In the genomic region with DNA sequence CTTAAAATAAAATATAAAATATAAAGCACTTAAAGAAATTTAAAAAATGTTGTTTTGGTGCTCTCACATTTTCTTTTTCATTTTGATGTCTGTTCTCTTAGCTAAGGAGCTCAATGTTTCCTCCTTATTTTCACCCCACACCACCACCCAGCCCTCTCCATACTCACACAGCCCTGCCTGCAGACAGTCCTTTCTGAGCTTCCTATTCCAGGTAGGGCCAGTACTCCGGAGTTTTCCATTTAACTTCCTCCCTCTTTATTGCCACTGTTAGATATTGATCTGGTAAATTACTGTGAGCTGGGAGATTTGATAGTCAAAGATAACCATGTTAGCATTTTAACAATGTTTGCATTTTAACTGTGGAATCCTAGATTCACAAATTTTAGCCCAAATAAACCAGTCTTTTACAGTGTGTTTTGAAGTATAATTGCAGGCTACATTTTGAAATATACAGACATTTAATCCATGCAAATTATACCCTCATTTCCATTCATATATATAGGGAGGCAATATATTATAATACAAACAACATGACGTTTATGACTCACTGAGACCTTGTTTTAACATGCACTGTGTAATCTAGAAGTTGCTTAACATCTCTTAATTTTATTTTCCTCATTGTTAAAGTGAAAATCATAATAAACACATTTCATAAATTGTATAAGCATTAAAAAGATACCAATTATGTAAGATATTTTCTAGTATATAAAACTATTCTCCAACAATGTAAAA, we compare ENCODE assay signal across 18 cellular contexts.
"Had no signal": no experiment of that assay in that cellular context is flagged by ENCODE, and none has a peak within 500 bp of the region (broad histone marks: within the 10 kb centered on the region; RNA-seq: fewer than 3 reads in every experiment).

No MANE protein-coding gene starts in this region.

- FAIRE-seq: islet of Langerhans had no signal

- ATAC-seq: left lung; natural killer cell; stimulated activated naive B cell treated with anti-CD40 and anti-IgM and Interleukin-4, amounts not matched to agents 10 μg/mL and 1 μg/mL and 100 μg/mL, for 72 hours; T-helper 17 cell had no signal

- DNase-seq: activated CD4-positive, alpha-beta T cell treated with anti-CD3 and anti-CD28 coated beads, Interleukin-2, amount 10 ng/mL, durations not matched to agents 7 days and 5 days; activated CD4-positive, CD25-positive, alpha-beta regulatory T cell; activated CD8-positive, alpha-beta memory T cell treated with anti-CD3 and anti-CD28 coated beads for 24 hours; activated naive CD4-positive, alpha-beta T cell; activated naive CD8-positive, alpha-beta T cell treated with anti-CD3 and anti-CD28 coated beads, Interleukin-2, amount 10 ng/mL, durations not matched to agents 7 days and 5 days; anterior cingulate cortex; brain microvascular endothelial cell; cerebellar nuclear complex; effector memory CD4-positive, alpha-beta T cell; left lung; natural killer cell; posterior cingulate gyrus; retina; stimulated activated naive B cell treated with anti-CD40 and anti-IgM and Interleukin-4, amounts not matched to agents 10 μg/mL and 1 μg/mL and 100 μg/mL, for 72 hours; T-helper 17 cell; thyroid gland had no signal

- H3K27ac ChIP-seq: brain microvascular endothelial cell, left lung, neutrophil, thyroid gland had no signal

- H3K36me3 ChIP-seq: brain microvascular endothelial cell, left lung, neutrophil, thyroid gland had no signal

- H3K4me3 ChIP-seq: left lung, thyroid gland had no signal

- H3K9me3 ChIP-seq: left lung, neutrophil, thyroid gland had no signal
